In the genomic region with DNA sequence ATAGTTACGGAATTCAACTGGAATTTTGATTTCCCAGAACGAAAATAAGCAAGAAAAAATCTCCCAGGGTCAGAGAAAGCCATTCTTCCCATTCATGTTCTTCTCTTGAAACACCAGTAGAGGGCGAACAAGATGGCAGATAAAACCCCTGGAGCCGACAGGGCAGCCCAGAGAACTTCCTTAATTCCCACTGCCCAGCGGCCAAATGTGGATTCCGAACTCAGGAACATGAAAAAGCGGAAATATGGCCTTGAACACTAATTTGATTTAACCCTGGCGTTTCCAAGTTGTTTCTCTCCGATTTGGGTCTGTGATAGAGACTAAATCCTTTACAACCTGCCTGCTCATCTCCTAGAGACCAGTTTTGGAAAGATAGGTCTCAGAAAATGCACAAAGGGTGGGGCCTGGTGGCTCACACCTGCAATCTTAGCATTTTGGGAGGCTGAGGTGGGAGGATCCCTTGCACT, we compare ENCODE assay signal across 9 cellular contexts.
A peak's percentile ranks its signal among the peaks of the same experiment; 100 is the strongest.
DNase-seq lines count a peak whose midpoint lies in the region; ATAC-seq and TF ChIP-seq lines count a peak whose summit lies in the region.
"Had no signal": no experiment of that assay in that cellular context is flagged by ENCODE, and none has a peak within 500 bp of the region (broad histone marks: within the 10 kb centered on the region; RNA-seq: fewer than 3 reads in every experiment).

No MANE protein-coding gene starts in this region.

- H3K27me3 ChIP-seq in A673 (replicated peaks; ENCODE audit: insufficient read depth, low read depth, low read length, poor library complexity) = no peaks in the 10 kb centered on the region

- H3K36me3 ChIP-seq in A673 (ENCODE audit: insufficient read depth, low read length, poor library complexity, severe bottlenecking) = no peaks in the 10 kb centered on the region

- H3K36me3 Mint-ChIP-seq in nephron (ENCODE audit: low read depth) = no peaks in the 10 kb centered on the region

- H3K4me1 ChIP-seq in A673 (ENCODE audit: insufficient read depth, low read length, poor library complexity, severe bottlenecking) = no peaks in the 10 kb centered on the region

- CTCF ChIA-PET in A673 (lab: Charles Lee) = no interaction called here

- DNase-seq in A673 (ENCODE audit: low spot score) (peak; percentile 79), GM12864 (ENCODE audit: low read depth) (no peak), NCI-H510A treated with DMSO at 0.1 percent for 48 hours (lab: John Stamatoyannopoulos, UW) (peak; percentile 64), activated T-cell treated with anti-CD3 and anti-CD28 coated beads for 4 hours (peak; percentile 1), fibroblast of mammary gland (ENCODE audit: low read depth) (peak; percentile 75)

- TF ChIP-seq CTCF in A673 (conservative IDR thresholded peaks at IDR 0.05; ENCODE audit: low read depth, low read length) (peak; percentile 85), GM12864 (IDR thresholded peaks at IDR 0.05; ENCODE audit: low read depth, low read length, missing control alignments) (peak; percentile 76), fibroblast of mammary gland (conservative IDR thresholded peaks at IDR 0.05; ENCODE audit: control insufficient read depth, insufficient read depth, low read depth, low read length) (peak; percentile 88), nephron (IDR thresholded peaks at IDR 0.05; ENCODE audit: unreplicated experiment in 3 of 3) (peak; percentile 71 to 78 (median 77))

- peaks cover 6% of the 10 kb centered on the region for H3K27me3 Mint-ChIP-seq in nephron (ENCODE audit: low read depth)

- POLR2A ChIA-PET in A673 (lab: Charles Lee; ENCODE audit: low non-redundant PET) = interaction anchor here (0.5 kb wide), 1 partner anchor 37 kb away, joined by 4 read pairs; no protein-coding TSS in a partner anchor

- H3K4me1 Mint-ChIP-seq in nephron = peaks cover 4% of the 10 kb centered on the region

- intact Hi-C loops in A673 (cut with micrococcal nuclease; ENCODE audit: unreplicated experiment) = loop anchor here (5.0 kb wide), 2 partner anchors 100 to 185 kb away; partner anchors contain the start of gene WAC

- H3K27ac Mint-ChIP-seq in nephron = no peak overlapping the region

- BruUV-seq in A673 (replicated peaks; lab: Mats Ljungman, UMichigan) = no TSS peak

- no peaks in the 10 kb centered on the region for H3K9me3 Mint-ChIP-seq in nephron

- no peak overlapping the region for H3K4me3 Mint-ChIP-seq in nephron

- no peak overlapping the region for H3K4me3 ChIP-seq in A673 (ENCODE audit: low read depth, low read length, poor library complexity, severe bottlenecking)
- H3K4me3 ChIP-seq in GM12864 (ENCODE audit: low read depth, low read length) = no peak overlapping the region
- no peak overlapping the region for H3K4me3 ChIP-seq in fibroblast of mammary gland (ENCODE audit: control insufficient read depth, low read depth, low read length)
- H3K4me3 ChIP-seq: skin epidermis had no signal

- no peak overlapping the region for H3K27ac ChIP-seq in A673 (ENCODE audit: low read depth, low read length, poor library complexity, severe bottlenecking)
- H3K27ac ChIP-seq: skin epidermis had no signal

- no peaks in the 10 kb centered on the region for H3K9me3 ChIP-seq in A673 (ENCODE audit: low read depth, low read length, poor library complexity, severe bottlenecking)

- ATAC-seq in HG03378 (IDR thresholded peaks at IDR 0.05; ENCODE audit: unreplicated experiment) (peak; percentile 69), HG03025 (IDR thresholded peaks at IDR 0.05; ENCODE audit: low FRiP score, unreplicated experiment) (no peak)
